ENCODE assay signal across 27 cellular contexts in the genomic region with DNA sequence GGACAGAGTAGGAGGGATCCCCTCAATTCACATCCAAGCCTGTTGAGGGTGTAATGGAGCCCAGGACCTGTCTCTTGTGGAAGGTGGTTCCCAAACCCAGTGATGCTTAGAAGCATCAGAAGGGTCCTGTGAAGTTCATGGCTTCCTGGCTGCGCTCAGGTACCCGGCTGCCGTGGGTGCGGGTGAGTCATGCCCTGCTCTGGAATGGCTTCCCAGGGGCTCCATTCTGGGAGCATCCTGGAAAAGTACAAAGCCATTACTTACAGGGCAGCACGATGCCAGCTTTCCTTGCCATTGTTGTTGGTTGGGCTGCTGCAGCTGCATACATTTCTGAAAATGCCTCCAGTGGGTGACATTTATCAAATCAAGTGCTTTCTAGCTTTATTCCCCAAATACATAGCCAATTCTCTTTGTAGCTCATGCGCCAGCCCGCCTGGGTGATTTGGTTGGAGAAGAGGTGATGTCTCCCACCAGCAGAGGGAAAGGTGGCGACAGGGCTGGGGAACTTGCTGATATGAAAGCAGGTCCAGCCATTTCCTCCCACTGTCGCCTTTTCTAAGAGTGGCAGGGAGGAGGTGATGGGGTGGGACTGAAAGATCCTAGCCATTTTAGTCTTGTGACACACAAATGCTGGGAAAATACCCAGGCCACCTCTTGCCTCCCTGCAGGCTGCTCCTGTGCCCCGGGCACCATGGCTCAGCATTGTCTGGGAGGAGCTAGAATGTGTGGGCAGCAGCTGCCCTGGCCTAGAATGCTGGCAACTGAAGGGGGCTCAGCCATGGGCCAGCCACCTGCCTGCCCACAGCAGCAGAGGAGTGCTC.
DNase-seq lines count a peak whose midpoint lies in the region; ATAC-seq and TF ChIP-seq lines count a peak whose summit lies in the region.
"Had no signal": no experiment of that assay in that cellular context is flagged by ENCODE, and none has a peak within 500 bp of the region (broad histone marks: within the 10 kb centered on the region; RNA-seq: fewer than 3 reads in every experiment).

No MANE protein-coding gene starts in this region.

- H3K4me3 ChIP-seq in heart right ventricle (no peak overlapping the region), lower lobe of right lung (no peak overlapping the region), upper lobe of right lung (no peak overlapping the region)
- H3K4me3 ChIP-seq: BLaER1 treated with 17β-estradiol and CSF1 and Interleukin-3, amounts not matched to agents 10 nM and 100 nM; lung; psoas muscle; smooth muscle cell; tibial nerve had no signal

- 77 to 78% methylated on average over 10 of the region's 10 CpGs for whole genome bisulfite sequencing in heart right ventricle, 2 donors

- peaks cover 0 to 4% (median 0%) of the 10 kb centered on the region in 3 donors for H3K36me3 Mint-ChIP-seq in immature natural killer cell

- intact Hi-C loops in heart right ventricle (cut with DNase I) = loop anchor here in 1 of 10 donors (5.0 kb wide), 1 partner anchor 96 kb away; no protein-coding TSS in a partner anchor
- intact Hi-C loops in cardiac septum (cut with DNase I) = no loop called here
- intact Hi-C loops in lower lobe of right lung (cut with DNase I) = no loop called here
- intact Hi-C loops in upper lobe of right lung (cut with DNase I) = no loop called here

- H3K4me1 ChIP-seq in heart right ventricle (peaks cover 0 to 54% (median 23%) of the 10 kb centered on the region in 9 donors), lower lobe of right lung (peaks cover 16% of the 10 kb centered on the region), upper lobe of right lung (no peaks in the 10 kb centered on the region)
- H3K4me1 ChIP-seq: psoas muscle, tibial nerve had no signal

- peaks cover 0 to 1% (median 0%) of the 10 kb centered on the region in 6 donors for H3K9me3 Mint-ChIP-seq in immature natural killer cell

- DNase-seq in heart right ventricle (no peak), cardiac septum (ENCODE audit: low spot score) (no peak), RPMI7951 (ENCODE audit: low read depth) (peak; percentile 24), lower lobe of right lung (peak; percentile 22), upper lobe of right lung (peak; percentile 43), immature natural killer cell (no peak), DMS79 treated with DMSO at 0.1 percent for 48 hours (lab: John Stamatoyannopoulos, UW) (no peak)
- DNase-seq: activated CD4-positive, alpha-beta T cell treated with anti-CD3 and anti-CD28 coated beads, Interleukin-2, amount 10 ng/mL, durations not matched to agents 24 days and 14 days; activated naive CD8-positive, alpha-beta T cell treated with anti-CD3 and anti-CD28 coated beads, Interleukin-2, amount 50 U/mL, for 24 hours; activated T-cell treated with anti-CD3 and anti-CD28 coated beads, Interleukin-2, amount 50 U/mL, for 48 hours; cerebellar nuclear complex; DND-41; KBM-7; kidney; NCI-H1417; NCI-H2081 treated with DMSO at 0.1 percent for 48 hours; NCI-H446; NCI-H774; stimulated activated CD4-positive, alpha-beta T cell treated with anti-CD3 and anti-CD28 coated beads, Interleukin-2, amount 100 ng/mL, for 24 hours had no signal

- H3K27me3 ChIP-seq in heart right ventricle (peaks cover 0 to 3% (median 0%) of the 10 kb centered on the region in 7 donors), lower lobe of right lung (ENCODE audit: low read depth) (no peaks in the 10 kb centered on the region), upper lobe of right lung (no peaks in the 10 kb centered on the region)
- H3K27me3 ChIP-seq: tibial nerve had no signal

- TF ChIP-seq CTCF in heart right ventricle (IDR thresholded peaks at IDR 0.05) (no peak), lower lobe of right lung (IDR thresholded peaks at IDR 0.05) (no peak), upper lobe of right lung (IDR thresholded peaks at IDR 0.05) (no peak)

- peaks cover 0 to 5% (median 4%) of the 10 kb centered on the region in 3 donors for H3K27me3 Mint-ChIP-seq in immature natural killer cell (ENCODE audit: low read depth in 3 of 3)
- H3K27me3 Mint-ChIP-seq: activated CD4-positive, alpha-beta T cell treated with anti-CD3 and anti-CD28 coated beads, Interleukin-2, amount 10 ng/mL, durations not matched to agents 24 days and 14 days; activated naive CD8-positive, alpha-beta T cell treated with anti-CD3 and anti-CD28 coated beads, Interleukin-2, amount 50 U/mL, for 24 hours had no signal

- H3K4me3 Mint-ChIP-seq in immature natural killer cell = no peak overlapping the region
- H3K4me3 Mint-ChIP-seq: activated CD4-positive, alpha-beta T cell treated with anti-CD3 and anti-CD28 coated beads, Interleukin-2, amount 10 ng/mL, durations not matched to agents 24 days and 14 days; activated naive CD8-positive, alpha-beta T cell treated with anti-CD3 and anti-CD28 coated beads, Interleukin-2, amount 50 U/mL, for 24 hours had no signal

- H3K27ac ChIP-seq in heart right ventricle (peak overlapping the region in 8 of 10 donors; percentile 49 to 85 (median 65)), lower lobe of right lung (peak overlapping the region; percentile 36), upper lobe of right lung (peak overlapping the region; percentile 51)
- H3K27ac ChIP-seq: BLaER1 treated with 17β-estradiol and CSF1 and Interleukin-3, amounts not matched to agents 10 nM and 100 nM; neutrophil; psoas muscle; tibial nerve; VCaP had no signal

- H3K4me1 Mint-ChIP-seq in immature natural killer cell = peaks cover 33 to 37% of the 10 kb centered on the region in 2 donors
- H3K4me1 Mint-ChIP-seq: activated naive CD8-positive, alpha-beta T cell treated with anti-CD3 and anti-CD28 coated beads, Interleukin-2, amount 50 U/mL, for 24 hours had no signal

- H3K36me3 ChIP-seq in heart right ventricle = no peaks in the 10 kb centered on the region
- no peaks in the 10 kb centered on the region for H3K36me3 ChIP-seq in lower lobe of right lung
- H3K36me3 ChIP-seq in upper lobe of right lung = no peaks in the 10 kb centered on the region
- H3K36me3 ChIP-seq: BLaER1 treated with 17β-estradiol and CSF1 and Interleukin-3, amounts not matched to agents 10 nM and 100 nM; neutrophil; tibial nerve had no signal

- no peak for ATAC-seq in heart right ventricle
- ATAC-seq in lower lobe of right lung = no peak
- no peak for ATAC-seq in upper lobe of right lung
- no peak for ATAC-seq in GM19463 (IDR thresholded peaks at IDR 0.05; ENCODE audit: unreplicated experiment)
- ATAC-seq: activated naive CD8-positive, alpha-beta T cell treated with anti-CD3 and anti-CD28 coated beads, Interleukin-2, amount 50 U/mL, for 24 hours; psoas muscle had no signal

- H3K27ac Mint-ChIP-seq in immature natural killer cell = peak overlapping the region in 1 of 6 donors; percentile 19
- H3K27ac Mint-ChIP-seq: activated CD4-positive, alpha-beta T cell treated with anti-CD3 and anti-CD28 coated beads, Interleukin-2, amount 10 ng/mL, durations not matched to agents 24 days and 14 days; activated naive CD8-positive, alpha-beta T cell treated with anti-CD3 and anti-CD28 coated beads, Interleukin-2, amount 50 U/mL, for 24 hours had no signal

- no peaks in the 10 kb centered on the region for H3K9me3 ChIP-seq in heart right ventricle
- no peaks in the 10 kb centered on the region for H3K9me3 ChIP-seq in lower lobe of right lung
- no peaks in the 10 kb centered on the region for H3K9me3 ChIP-seq in upper lobe of right lung
- H3K9me3 ChIP-seq: BLaER1 treated with 17β-estradiol and CSF1 and Interleukin-3, amounts not matched to agents 10 nM and 100 nM; neutrophil; psoas muscle; tibial nerve had no signal

Comparison
In these comparisons a context has a peak if more than half of its experiments do, and no peak if none do; other contexts are left out.
1. DNase-seq: peak in RPMI7951 (single experiment), lower lobe of right lung (single experiment) and upper lobe of right lung (single experiment); none in heart right ventricle (0 of 2), cardiac septum (single experiment), immature natural killer cell (0 of 3) and DMS79 treated with DMSO at 0.1 percent for 48 hours (single experiment).
2. Peak in every context shown above with its lines, with median percentiles within 50 percentile points of each other: H3K27ac ChIP-seq.